30 cellular contexts compared by ENCODE assay signal in the genomic region with DNA sequence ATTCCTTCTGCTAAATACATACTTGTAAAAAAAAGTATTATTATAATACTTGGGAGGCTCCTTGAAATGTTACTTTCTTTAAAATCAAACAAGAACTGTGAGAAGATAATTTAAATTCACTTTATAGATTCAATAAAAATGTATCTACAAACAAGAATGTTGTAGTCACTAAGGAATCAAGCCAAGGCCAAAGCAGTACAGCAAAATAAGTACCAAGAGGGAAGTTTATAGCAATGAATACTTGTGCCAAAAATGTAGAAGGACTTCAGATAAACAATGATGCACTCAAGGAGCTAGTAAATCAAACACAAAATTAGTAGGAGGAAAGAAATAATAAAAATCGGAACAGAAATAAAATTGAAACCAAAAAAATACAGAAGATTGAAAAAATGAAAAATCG.
"Had no signal": no experiment of that assay in that cellular context is flagged by ENCODE, and none has a peak within 500 bp of the region (broad histone marks: within the 10 kb centered on the region; RNA-seq: fewer than 3 reads in every experiment).

No MANE protein-coding gene starts in this region.

- FAIRE-seq: colon had no signal

- H3K9me3 ChIP-seq: adrenal gland, body of pancreas, gastrocnemius medialis had no signal

- H3K4me3 ChIP-seq: adrenal gland, body of pancreas, gastrocnemius medialis, heart left ventricle had no signal

- H3K4me1 ChIP-seq: adrenal gland, body of pancreas, gastrocnemius medialis, heart left ventricle had no signal

- H3K27me3 ChIP-seq: adrenal gland, body of pancreas, foreskin keratinocyte, gastrocnemius medialis, heart left ventricle had no signal

- H3K36me3 ChIP-seq: adrenal gland, gastrocnemius medialis, heart left ventricle, WERI-Rb-1 had no signal

- ATAC-seq: activated CD4-positive, CD25-positive, alpha-beta regulatory T cell treated with anti-CD3 and anti-CD28 coated beads, Interleukin-2, amount 50 U/mL, for 24 hours; activated CD8-positive, alpha-beta T cell treated with anti-CD3 and anti-CD28 coated beads for 36 hours; activated naive CD8-positive, alpha-beta T cell treated with anti-CD3 and anti-CD28 coated beads, Interleukin-2, amount 50 U/mL, for 24 hours; activated T-cell treated with anti-CD3 and anti-CD28 coated beads, Interleukin-2, amount 50 U/mL, for 4 hours; activated T-helper 17 cell treated with anti-CD3 and anti-CD28 coated beads, Interleukin-2, amount 50 U/mL, for 72 hours; body of pancreas; esophagus mucosa; foreskin keratinocyte; gastrocnemius medialis; heart left ventricle; T-helper 17 cell had no signal

- H3K27ac ChIP-seq: adrenal gland, body of pancreas, foreskin keratinocyte, gastrocnemius medialis, heart left ventricle, WERI-Rb-1 had no signal

- DNase-seq: activated B cell treated with CpG ODN at 0.5 μM for 24 hours; activated CD4-positive, alpha-beta T cell treated with anti-CD3 and anti-CD28 coated beads for 48 hours; activated CD4-positive, alpha-beta T cell treated with anti-CD3 and anti-CD28 coated beads, Interleukin-2, amount 50 U/mL, for 1 hour; activated CD4-positive, alpha-beta T cell treated with anti-CD3 and anti-CD28 coated beads, Interleukin-2, amount 50 U/mL, for 48 hours; activated CD8-positive, alpha-beta memory T cell treated with anti-CD3 and anti-CD28 coated beads for 24 hours; activated CD8-positive, alpha-beta T cell treated with anti-CD3 and anti-CD28 coated beads for 36 hours; activated effector memory CD4-positive, alpha-beta T cell treated with Interleukin-2 at 50 U/mL for 16 hours; activated gamma-delta T cell treated with Interleukin-2 at 50 U/mL for 16 hours; activated naive CD4-positive, alpha-beta T cell treated with anti-CD3 and anti-CD28 coated beads for 36 hours; activated naive CD8-positive, alpha-beta T cell treated with anti-CD3 and anti-CD28 coated beads for 36 hours; activated naive CD8-positive, alpha-beta T cell treated with anti-CD3 and anti-CD28 coated beads, Interleukin-2, amount 50 U/mL, for 24 hours; activated T-cell treated with anti-CD3 and anti-CD28 coated beads, Interleukin-2, amount 50 U/mL, for 4 hours; adrenal gland; amygdala; aorta; body of pancreas; caudate nucleus; cortex of kidney; effector CD8-positive, alpha-beta T cell; foreskin keratinocyte; gastrocnemius medialis; glutamatergic neuron; heart left ventricle; T-helper 17 cell; T1000; WERI-Rb-1 had no signal
